In genomic region chr1:234611153-234611798, GRCh38 we compare ENCODE assay signal across 8 cellular contexts. TPM values are rescaled to one million over a fixed set of nuclear protein-coding genes. Genes with fewer than 3 reads are reported as not detected.
DNase-seq lines count a peak whose midpoint lies in the region; ATAC-seq, FAIRE-seq and TF ChIP-seq lines count a peak whose summit lies in the region.

No MANE protein-coding gene starts in this region.

- no peak overlapping the region for H4K91ac ChIP-seq in neuronal stem cell (ENCODE audit: low read depth, low read length, poor library complexity)

- TF ChIP-seq CTCF in D721Med (IDR thresholded peaks at IDR 0.05; ENCODE audit: insufficient read depth, missing control alignments): peak; percentile 39

- H3K9me3 ChIP-seq in neuronal stem cell (replicated peaks in 1 of 2; ENCODE audit: control insufficient read depth in 2 of 2, insufficient read depth in 1 of 2, low read depth in 1 of 2, low read length in 2 of 2): no peaks in the 10 kb centered on the region

- peaks cover 24% of the 10 kb centered on the region for H3K36me3 Mint-ChIP-seq in activated CD8-positive, alpha-beta T cell treated with anti-CD3 and anti-CD28 coated beads, Interleukin-2, amount 10 ng/mL, durations not matched to agents 7 days and 5 days (ENCODE audit: low read depth)

- peaks cover 3 to 23% of the 10 kb centered on the region in 2 donors for H3K36me3 ChIP-seq in neuronal stem cell (replicated peaks in 1 of 2; ENCODE audit: control insufficient read depth in 2 of 2, insufficient read depth in 2 of 2, low read length in 2 of 2)

- no peak overlapping the region for H4K8ac ChIP-seq in neuronal stem cell (ENCODE audit: low read depth, low read length)

- intact Hi-C loops in posterior vena cava (cut with DNase I): loop anchor here (5.0 to 10.0 kb wide), 4 partner anchors 111 to 471 kb away; no protein-coding TSS in a partner anchor

- H3K27ac ChIP-seq in neuronal stem cell (replicated peaks; ENCODE audit: low read length): peak overlapping the region; percentile 69

- no CpG with 5 or more reads among the region's 30 CpGs for WGBS in neuronal stem cell (ENCODE audit: extremely low coverage in 2 of 2, insufficient read length in 2 of 2, insufficient replicate concordance in 1 of 2), 2 donors

- no peak overlapping the region for H3K9ac ChIP-seq in neuronal stem cell (ENCODE audit: low read depth, low read length, poor library complexity)

- H2BK120ac ChIP-seq in neuronal stem cell (ENCODE audit: low read depth, low read length): no peak overlapping the region

- no peak overlapping the region for H3K23ac ChIP-seq in neuronal stem cell (ENCODE audit: low read depth, low read length, poor library complexity)

- H3K4me1 ChIP-seq in neuronal stem cell (ENCODE audit: control insufficient read depth in 2 of 2, insufficient read depth in 1 of 2, low read depth in 1 of 2, low read length in 2 of 2): peaks cover 23 to 35% of the 10 kb centered on the region in 2 donors

- no peak overlapping the region for H2BK5ac ChIP-seq in neuronal stem cell (ENCODE audit: low read length)

- H3K4me3 ChIP-seq in neuronal stem cell (ENCODE audit: low read length in 2 of 2): peak overlapping the region; percentile 63 to 68

- peak overlapping the region; percentile 85 for H2AFZ ChIP-seq in neuronal stem cell (ENCODE audit: low read length)

- peak overlapping the region; percentile 88 for H3K4me2 ChIP-seq in neuronal stem cell (ENCODE audit: insufficient read depth, low read length, poor library complexity, severe bottlenecking)

- no peaks in the 10 kb centered on the region for H3K27me3 ChIP-seq in neuronal stem cell (ENCODE audit: control insufficient read depth in 3 of 3, insufficient read depth in 3 of 3, low read depth in 1 of 3, low read length in 3 of 3)

- DNase-seq in D721Med (ENCODE audit: insufficient read length, low spot score) (no peak), NCI-H524 (lab: John Stamatoyannopoulos, UW) (peak; percentile 92 to 98), fibroblast of the conjunctiva (ENCODE audit: low read depth) (peak; percentile 85), neuronal stem cell (ENCODE audit: low spot score) (peak; percentile 71), posterior vena cava (ENCODE audit: low spot score) (no peak)
- peak; percentile 81 for DNase-seq in activated CD8-positive, alpha-beta T cell treated with anti-CD3 and anti-CD28 coated beads, Interleukin-2, amount 10 ng/mL, durations not matched to agents 7 days and 5 days

- no peak overlapping the region for H3K4ac ChIP-seq in neuronal stem cell (ENCODE audit: low read length)

- H3K27ac Mint-ChIP-seq in activated CD8-positive, alpha-beta T cell treated with anti-CD3 and anti-CD28 coated beads, Interleukin-2, amount 10 ng/mL, durations not matched to agents 7 days and 5 days: peak overlapping the region; percentile 98

- H2BK12ac ChIP-seq in neuronal stem cell (ENCODE audit: low read length): no peak overlapping the region

- no peak overlapping the region for H3K18ac ChIP-seq in neuronal stem cell (ENCODE audit: low read length)

- H3K79me1 ChIP-seq in neuronal stem cell (ENCODE audit: low read depth, low read length): peaks cover 7% of the 10 kb centered on the region

- POLR2A ChIA-PET in activated CD8-positive, alpha-beta T cell treated with anti-CD3 and anti-CD28 coated beads, Interleukin-2, amount 10 ng/mL, durations not matched to agents 7 days and 5 days (lab: Charles Lee): interaction anchor here (0.6 to 6.1 kb wide), 48 partner anchors 7 to 549 kb away, joined by 3 to 153 read pairs (median 5); partner anchors contain the start of gene TARBP1

- H3K14ac ChIP-seq in neuronal stem cell (ENCODE audit: low read length): no peak overlapping the region

- H2BK15ac ChIP-seq in neuronal stem cell (ENCODE audit: low read length): no peak overlapping the region

- H3K4me1 Mint-ChIP-seq in activated CD8-positive, alpha-beta T cell treated with anti-CD3 and anti-CD28 coated beads, Interleukin-2, amount 10 ng/mL, durations not matched to agents 7 days and 5 days (ENCODE audit: low read depth): peaks cover 38% of the 10 kb centered on the region

- FAIRE-seq in D721Med (lab: Jason Lieb, UNC): peak; percentile 86

- CTCF ChIA-PET in activated CD8-positive, alpha-beta T cell treated with anti-CD3 and anti-CD28 coated beads, Interleukin-2, amount 10 ng/mL, durations not matched to agents 7 days and 5 days (lab: Charles Lee): interaction anchor here (0.6 to 5.8 kb wide), 29 partner anchors 9 to 482 kb away, joined by 3 to 75 read pairs (median 5); no protein-coding TSS in a partner anchor

- no peak overlapping the region for H2AK5ac ChIP-seq in neuronal stem cell (ENCODE audit: low read depth, low read length)

- H3K9me3 Mint-ChIP-seq in activated CD8-positive, alpha-beta T cell treated with anti-CD3 and anti-CD28 coated beads, Interleukin-2, amount 10 ng/mL, durations not matched to agents 7 days and 5 days (ENCODE audit: insufficient read depth): no peaks in the 10 kb centered on the region

- peak overlapping the region; percentile 87 for H3K4me3 Mint-ChIP-seq in activated CD8-positive, alpha-beta T cell treated with anti-CD3 and anti-CD28 coated beads, Interleukin-2, amount 10 ng/mL, durations not matched to agents 7 days and 5 days

- H3K27me3 Mint-ChIP-seq in activated CD8-positive, alpha-beta T cell treated with anti-CD3 and anti-CD28 coated beads, Interleukin-2, amount 10 ng/mL, durations not matched to agents 7 days and 5 days (ENCODE audit: low read depth): no peaks in the 10 kb centered on the region

- ATAC-seq in GM19395 (IDR thresholded peaks at IDR 0.05; ENCODE audit: unreplicated experiment) (peak; percentile 33), HG03469 (IDR thresholded peaks at IDR 0.05; ENCODE audit: unreplicated experiment) (peak; percentile 11)
- peak; percentile 56 for ATAC-seq in activated CD8-positive, alpha-beta T cell treated with anti-CD3 and anti-CD28 coated beads, Interleukin-2, amount 10 ng/mL, durations not matched to agents 7 days and 5 days

RNA-seq across cellular contexts. Expression of gene IRF2BP2, which starts 1.3 kb away (rescaled TPM):
- 10 to 100 TPM; 71.5 to 72.0 TPM for total RNA-seq in activated CD8-positive, alpha-beta T cell treated with anti-CD3 and anti-CD28 coated beads, Interleukin-2, amount 10 ng/mL, durations not matched to agents 7 days and 5 days
- polyA plus RNA-seq in neuronal stem cell (2013, experiment 1 of 2): 28.8 TPM
- polyA plus RNA-seq in neuronal stem cell (2013, experiment 2 of 2): 29.3 TPM
- total RNA-seq in posterior vena cava: 10 to 100 TPM; 72.1 to 86.2 TPM

Comparison
In these comparisons a context has a peak if more than half of its experiments do, and no peak if none do; other contexts are left out.
1. DNase-seq: peak in NCI-H524 (2 of 2), activated CD8-positive, alpha-beta T cell treated with anti-CD3 and anti-CD28 coated beads, Interleukin-2, amount 10 ng/mL, durations not matched to agents 7 days and 5 days (single experiment), fibroblast of the conjunctiva (single experiment) and neuronal stem cell (single experiment); none in D721Med (single experiment) and posterior vena cava (single experiment).
2. Peak in every context shown above with its lines, with median percentiles within 50 percentile points of each other: ATAC-seq.